In genomic region chr11:83027794-83028193, GRCh38 we compare ENCODE assay signal across 22 cellular contexts. TPM values are rescaled to one million over a fixed set of nuclear protein-coding genes. Genes with fewer than 3 reads are reported as not detected.
DNase-seq lines count a peak whose midpoint lies in the region; ATAC-seq, FAIRE-seq and TF ChIP-seq lines count a peak whose summit lies in the region.
"Had no signal": no experiment of that assay in that cellular context is flagged by ENCODE, and none has a peak within 500 bp of the region (broad histone marks: within the 10 kb centered on the region; RNA-seq: fewer than 3 reads in every experiment).

No MANE protein-coding gene starts in this region.

- peaks cover 10% of the 10 kb centered on the region for H3K36me3 Mint-ChIP-seq in IgD-negative memory B cell
- H3K36me3 Mint-ChIP-seq in naive B cell, result peaks cover 0 to 36% of the 10 kb centered on the region in 2 donors
- H3K36me3 Mint-ChIP-seq in naive thymus-derived CD8-positive, alpha-beta T cell, result peaks cover 8 to 15% (median 10%) of the 10 kb centered on the region in 3 donors

- POLR2A ChIA-PET in naive thymus-derived CD8-positive, alpha-beta T cell (lab: Charles Lee), result no interaction called here

- H3K36me3 ChIP-seq in SU-DHL-6 (ENCODE audit: low read length), result 0 out of 2 replicates have a peak, but pooled peaks cover 4% of the 10 kb centered on the region

- no peak overlapping the region for H2AFZ ChIP-seq in SU-DHL-6 (ENCODE audit: low read depth, low read length, severe bottlenecking)

- peak overlapping the region; percentile 41 for H3K27ac ChIP-seq in SU-DHL-6 (ENCODE audit: low read depth, low read length)
- peak overlapping the region; percentile 38 for H3K27ac ChIP-seq in temporal lobe (ENCODE audit: low read depth, low read length)
- H3K27ac ChIP-seq: KMS-11 had no signal

- H4K20me1 ChIP-seq in SU-DHL-6 (ENCODE audit: low read depth, low read length), result 0 out of 2 replicates have a peak, but pooled peaks cover 10% of the 10 kb centered on the region

- H3K4me3 Mint-ChIP-seq in IgD-negative memory B cell (peak overlapping the region in 2 of 4 donors; percentile 72 to 75), naive B cell (peak overlapping the region in 6 of 8 donors; percentile 2 to 36 (median 14))
- no peak overlapping the region for H3K4me3 Mint-ChIP-seq in naive thymus-derived CD8-positive, alpha-beta T cell
- H3K4me3 Mint-ChIP-seq: CD8-positive, alpha-beta memory T cell had no signal

- H3K27me3 Mint-ChIP-seq in IgD-negative memory B cell (no peaks in the 10 kb centered on the region), naive B cell (no peaks in the 10 kb centered on the region)
- H3K27me3 Mint-ChIP-seq in naive thymus-derived CD8-positive, alpha-beta T cell, result no peaks in the 10 kb centered on the region

- H3K27ac Mint-ChIP-seq in IgD-negative memory B cell (peak overlapping the region in 2 of 3 donors; percentile 27 to 74), naive B cell (peak overlapping the region in 5 of 6 donors; percentile 15 to 83 (median 65))
- peak overlapping the region in 4 of 10 donors; percentile 3 to 54 (median 32) for H3K27ac Mint-ChIP-seq in naive thymus-derived CD8-positive, alpha-beta T cell
- H3K27ac Mint-ChIP-seq: CD8-positive, alpha-beta memory T cell had no signal

- ATAC-seq in naive B cell (ENCODE audit: low read depth in 2 of 2), result no peak
- ATAC-seq in naive thymus-derived CD8-positive, alpha-beta T cell, result no peak
- ATAC-seq: Panc1, SK-N-SH treated with all-trans-retinoic acid at 6 μM for 48 hours had no signal

- no peak for TF ChIP-seq CTCF in SU-DHL-6 (IDR thresholded peaks at IDR 0.05; ENCODE audit: insufficient read depth, low read length, poor library complexity, severe bottlenecking)

- H3K9me3 Mint-ChIP-seq in IgD-negative memory B cell (no peaks in the 10 kb centered on the region), naive B cell (no peaks in the 10 kb centered on the region)
- H3K9me3 Mint-ChIP-seq in naive thymus-derived CD8-positive, alpha-beta T cell, result no peaks in the 10 kb centered on the region
- H3K9me3 Mint-ChIP-seq: CD8-positive, alpha-beta memory T cell had no signal

- DNase-seq in naive B cell (no peak), frontal cortex (ENCODE audit: low spot score in 2 of 2) (no peak), AG20443 (ENCODE audit: low spot score) (no peak)
- no peak for DNase-seq in naive thymus-derived CD8-positive, alpha-beta T cell
- DNase-seq: C1 segment of cervical spinal cord; Calu3; CD8-positive, alpha-beta memory T cell; GDM1; NCI-H1105 treated with DMSO at 0.1 percent for 48 hours; NCI-H1694 treated with DMSO at 0.1 percent for 48 hours; NCI-H2081 treated with DMSO at 0.1 percent for 48 hours; NCI-H510A treated with DMSO at 0.1 percent for 48 hours; NCI-H748 treated with DMSO at 0.1 percent for 48 hours had no signal

- H3K4me1 Mint-ChIP-seq in IgD-negative memory B cell, result peaks cover 55 to 68% (median 61%) of the 10 kb centered on the region in 3 donors
- H3K4me1 Mint-ChIP-seq in naive B cell, result peaks cover 69 to 96% (median 83%) of the 10 kb centered on the region in 3 donors
- H3K4me1 Mint-ChIP-seq in naive thymus-derived CD8-positive, alpha-beta T cell, result peaks cover 23 to 68% (median 58%) of the 10 kb centered on the region in 4 donors

- peak overlapping the region; percentile 47 for H3K4me2 ChIP-seq in SU-DHL-6 (ENCODE audit: low read depth, low read length, poor library complexity, severe bottlenecking)
- H3K4me2 ChIP-seq: KMS-11 had no signal

- H3K9me3 ChIP-seq in SU-DHL-6 (ENCODE audit: insufficient read depth, low read length), result no peaks in the 10 kb centered on the region

- FAIRE-seq in frontal cortex (lab: Jason Lieb, UNC), result no peak
- FAIRE-seq: GM19239, H1, HTR-8/SVneo had no signal

- peaks cover 100% of the 10 kb centered on the region for H3K79me2 ChIP-seq in SU-DHL-6 (ENCODE audit: insufficient read depth, low read length)

- no peaks in the 10 kb centered on the region for H3K27me3 ChIP-seq in SU-DHL-6 (ENCODE audit: low read length)

- H3F3A ChIP-seq in SU-DHL-6 (ENCODE audit: insufficient read depth), result 0 out of 2 replicates have a peak, but pooled peaks cover 3% of the 10 kb centered on the region

- H3K9ac ChIP-seq in SU-DHL-6 (ENCODE audit: low read length), result peak overlapping the region; percentile 8; the same call in 1 of the 2 replicates
- H3K9ac ChIP-seq: KMS-11 had no signal

- no peak overlapping the region for H3K4me3 ChIP-seq in SU-DHL-6 (ENCODE audit: insufficient read depth, low read length, poor library complexity, severe bottlenecking)

- H3K9me2 ChIP-seq in SU-DHL-6 (replicated peaks; ENCODE audit: insufficient read depth, low read length), result no peaks in the 10 kb centered on the region

RNA-seq across cellular contexts. Expression of gene RAB30, which starts 43.9 kb away (rescaled TPM):
- polyA plus RNA-seq in IgD-negative memory B cell (39.4 TPM), naive B cell (ENCODE audit: low read depth in 6 of 6) (100 to 1,000 TPM; 108 to 156 (median 142) TPM)
- total RNA-seq in temporal lobe (42.0 TPM), frontal cortex (41.2 TPM)
- total RNA-seq in naive thymus-derived CD8-positive, alpha-beta T cell, result 10 to 100 TPM; 28.1 to 35.5 TPM
- 10 to 100 TPM; 10.7 to 17.4 (median 12.8) TPM for polyA plus RNA-seq in naive thymus-derived CD8-positive, alpha-beta T cell

Comparison
In these comparisons a context has a peak if more than half of its experiments do, and no peak if none do; other contexts are left out.
1. H3K4me3 Mint-ChIP-seq: peak in naive B cell (6 of 8); none in naive thymus-derived CD8-positive, alpha-beta T cell (0 of 10).